ENCODE assay signal across 1 cellular context in the genomic region with DNA sequence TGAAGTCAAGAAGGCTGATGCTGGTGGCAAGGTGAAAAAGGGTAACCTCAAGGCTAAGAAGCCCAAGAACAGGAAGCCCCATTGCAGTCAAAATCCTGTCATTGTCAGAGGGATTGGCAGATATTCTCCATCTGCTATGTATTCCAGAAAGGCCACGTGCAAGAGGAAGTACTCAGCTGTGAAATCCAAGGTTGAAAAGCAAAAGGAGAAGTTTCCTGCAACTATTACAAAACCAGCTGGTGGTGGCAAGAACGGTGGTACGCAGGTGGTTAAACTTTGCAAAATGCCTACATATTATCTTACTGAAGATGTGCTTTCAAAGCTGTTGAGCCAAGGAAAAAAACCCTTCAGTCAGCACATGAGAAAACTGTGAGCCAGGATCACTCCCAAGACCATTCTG.
TF ChIP-seq lines count a peak whose summit lies in the region.

No MANE protein-coding gene starts in this region.

TF ChIP-seq in K562, 482 proteins besides CTCF, POLR2A, EP300 and RAD21:
- TF ChIP-seq MNT (conservative IDR thresholded peaks at IDR 0.05) (no peak), ZNF133 (CRISPR knock-in tag; IDR thresholded peaks at IDR 0.05) (no peak), MAZ (CRISPR knock-in tag; conservative IDR thresholded peaks at IDR 0.05 in 1 of 2, IDR thresholded peaks at IDR 0.05 in 1 of 2) (no peak)
- TF ChIP-seq, protein P1, sequence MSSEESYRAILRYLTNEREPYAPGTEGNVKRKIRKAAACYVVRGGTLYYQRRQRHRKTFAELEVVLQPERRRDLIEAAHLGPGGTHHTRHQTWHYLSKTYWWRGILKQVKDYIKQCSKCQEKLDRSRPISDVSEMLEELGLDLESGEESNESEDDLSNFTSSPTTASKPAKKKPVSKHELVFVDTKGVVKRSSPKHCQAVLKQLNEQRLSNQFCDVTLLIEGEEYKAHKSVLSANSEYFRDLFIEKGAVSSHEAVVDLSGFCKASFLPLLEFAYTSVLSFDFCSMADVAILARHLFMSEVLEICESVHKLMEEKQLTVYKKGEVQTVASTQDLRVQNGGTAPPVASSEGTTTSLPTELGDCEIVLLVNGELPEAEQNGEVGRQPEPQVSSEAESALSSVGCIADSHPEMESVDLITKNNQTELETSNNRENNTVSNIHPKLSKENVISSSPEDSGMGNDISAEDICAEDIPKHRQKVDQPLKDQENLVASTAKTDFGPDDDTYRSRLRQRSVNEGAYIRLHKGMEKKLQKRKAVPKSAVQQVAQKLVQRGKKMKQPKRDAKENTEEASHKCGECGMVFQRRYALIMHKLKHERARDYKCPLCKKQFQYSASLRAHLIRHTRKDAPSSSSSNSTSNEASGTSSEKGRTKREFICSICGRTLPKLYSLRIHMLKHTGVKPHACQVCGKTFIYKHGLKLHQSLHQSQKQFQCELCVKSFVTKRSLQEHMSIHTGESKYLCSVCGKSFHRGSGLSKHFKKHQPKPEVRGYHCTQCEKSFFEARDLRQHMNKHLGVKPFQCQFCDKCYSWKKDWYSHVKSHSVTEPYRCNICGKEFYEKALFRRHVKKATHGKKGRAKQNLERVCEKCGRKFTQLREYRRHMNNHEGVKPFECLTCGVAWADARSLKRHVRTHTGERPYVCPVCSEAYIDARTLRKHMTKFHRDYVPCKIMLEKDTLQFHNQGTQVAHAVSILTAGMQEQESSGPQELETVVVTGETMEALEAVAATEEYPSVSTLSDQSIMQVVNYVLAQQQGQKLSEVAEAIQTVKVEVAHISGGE (CRISPR knock-in tag; IDR thresholded peaks at IDR 0.05) = no peak
